In the genomic region with DNA sequence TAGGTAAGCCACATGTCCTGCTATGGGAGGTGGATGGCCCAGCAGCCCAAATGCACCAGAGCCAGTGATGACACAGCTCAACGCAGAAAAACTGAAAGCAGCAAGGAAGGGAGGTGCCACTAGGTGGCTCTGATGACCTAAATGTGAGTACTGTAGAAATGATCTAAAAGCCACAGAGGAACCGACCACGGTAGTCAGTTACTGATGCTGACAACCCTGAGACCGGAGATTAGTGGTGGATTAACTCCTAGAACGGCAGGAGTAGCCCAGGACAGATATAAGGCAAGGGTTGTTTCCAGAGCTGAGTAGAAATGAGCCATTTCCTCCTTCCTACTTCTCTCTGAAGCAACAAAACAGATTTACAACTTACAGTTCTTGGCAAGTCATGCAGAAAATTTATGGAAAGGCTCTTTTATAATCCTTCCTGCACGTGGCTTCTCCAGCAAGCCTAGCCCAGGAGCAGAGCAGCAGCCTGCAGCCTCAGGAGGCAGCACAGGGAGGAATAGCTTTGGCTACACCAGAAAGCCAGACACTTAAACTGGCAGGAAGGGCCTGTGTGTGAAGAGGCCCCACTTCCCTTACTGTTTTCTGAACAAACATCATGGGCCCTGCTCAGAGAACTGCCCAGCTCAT, we compare ENCODE assay signal across 1 cellular context.
A peak's percentile ranks its signal among the peaks of the same experiment; 100 is the strongest.
TF ChIP-seq lines count a peak whose summit lies in the region.

No MANE protein-coding gene starts in this region.

TF ChIP-seq in HepG2, 621 proteins besides CTCF, POLR2A, EP300 and RAD21 (continued from another document and continues in another):
- TF ChIP-seq, protein P1, sequence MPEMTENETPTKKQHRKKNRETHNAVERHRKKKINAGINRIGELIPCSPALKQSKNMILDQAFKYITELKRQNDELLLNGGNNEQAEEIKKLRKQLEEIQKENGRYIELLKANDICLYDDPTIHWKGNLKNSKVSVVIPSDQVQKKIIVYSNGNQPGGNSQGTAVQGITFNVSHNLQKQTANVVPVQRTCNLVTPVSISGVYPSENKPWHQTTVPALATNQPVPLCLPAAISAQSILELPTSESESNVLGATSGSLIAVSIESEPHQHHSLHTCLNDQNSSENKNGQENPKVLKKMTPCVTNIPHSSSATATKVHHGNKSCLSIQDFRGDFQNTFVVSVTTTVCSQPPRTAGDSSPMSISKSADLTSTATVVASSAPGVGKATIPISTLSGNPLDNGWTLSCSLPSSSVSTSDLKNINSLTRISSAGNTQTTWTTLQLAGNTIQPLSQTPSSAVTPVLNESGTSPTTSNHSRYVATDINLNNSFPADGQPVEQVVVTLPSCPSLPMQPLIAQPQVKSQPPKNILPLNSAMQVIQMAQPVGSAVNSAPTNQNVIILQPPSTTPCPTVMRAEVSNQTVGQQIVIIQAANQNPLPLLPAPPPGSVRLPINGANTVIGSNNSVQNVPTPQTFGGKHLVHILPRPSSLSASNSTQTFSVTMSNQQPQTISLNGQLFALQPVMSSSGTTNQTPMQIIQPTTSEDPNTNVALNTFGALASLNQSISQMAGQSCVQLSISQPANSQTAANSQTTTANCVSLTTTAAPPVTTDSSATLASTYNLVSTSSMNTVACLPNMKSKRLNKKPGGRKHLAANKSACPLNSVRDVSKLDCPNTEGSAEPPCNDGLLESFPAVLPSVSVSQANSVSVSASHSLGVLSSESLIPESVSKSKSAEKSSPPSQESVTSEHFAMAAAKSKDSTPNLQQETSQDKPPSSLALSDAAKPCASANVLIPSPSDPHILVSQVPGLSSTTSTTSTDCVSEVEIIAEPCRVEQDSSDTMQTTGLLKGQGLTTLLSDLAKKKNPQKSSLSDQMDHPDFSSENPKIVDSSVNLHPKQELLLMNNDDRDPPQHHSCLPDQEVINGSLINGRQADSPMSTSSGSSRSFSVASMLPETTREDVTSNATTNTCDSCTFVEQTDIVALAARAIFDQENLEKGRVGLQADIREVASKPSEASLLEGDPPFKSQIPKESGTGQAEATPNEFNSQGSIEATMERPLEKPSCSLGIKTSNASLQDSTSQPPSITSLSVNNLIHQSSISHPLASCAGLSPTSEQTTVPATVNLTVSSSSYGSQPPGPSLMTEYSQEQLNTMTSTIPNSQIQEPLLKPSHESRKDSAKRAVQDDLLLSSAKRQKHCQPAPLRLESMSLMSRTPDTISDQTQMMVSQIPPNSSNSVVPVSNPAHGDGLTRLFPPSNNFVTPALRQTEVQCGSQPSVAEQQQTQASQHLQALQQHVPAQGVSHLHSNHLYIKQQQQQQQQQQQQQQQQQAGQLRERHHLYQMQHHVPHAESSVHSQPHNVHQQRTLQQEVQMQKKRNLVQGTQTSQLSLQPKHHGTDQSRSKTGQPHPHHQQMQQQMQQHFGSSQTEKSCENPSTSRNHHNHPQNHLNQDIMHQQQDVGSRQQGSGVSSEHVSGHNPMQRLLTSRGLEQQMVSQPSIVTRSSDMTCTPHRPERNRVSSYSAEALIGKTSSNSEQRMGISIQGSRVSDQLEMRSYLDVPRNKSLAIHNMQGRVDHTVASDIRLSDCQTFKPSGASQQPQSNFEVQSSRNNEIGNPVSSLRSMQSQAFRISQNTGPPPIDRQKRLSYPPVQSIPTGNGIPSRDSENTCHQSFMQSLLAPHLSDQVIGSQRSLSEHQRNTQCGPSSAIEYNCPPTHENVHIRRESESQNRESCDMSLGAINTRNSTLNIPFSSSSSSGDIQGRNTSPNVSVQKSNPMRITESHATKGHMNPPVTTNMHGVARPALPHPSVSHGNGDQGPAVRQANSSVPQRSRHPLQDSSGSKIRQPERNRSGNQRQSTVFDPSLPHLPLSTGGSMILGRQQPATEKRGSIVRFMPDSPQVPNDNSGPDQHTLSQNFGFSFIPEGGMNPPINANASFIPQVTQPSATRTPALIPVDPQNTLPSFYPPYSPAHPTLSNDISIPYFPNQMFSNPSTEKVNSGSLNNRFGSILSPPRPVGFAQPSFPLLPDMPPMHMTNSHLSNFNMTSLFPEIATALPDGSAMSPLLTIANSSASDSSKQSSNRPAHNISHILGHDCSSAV (CRISPR knock-in tag; IDR thresholded peaks at IDR 0.05; ENCODE audit: borderline replicate concordance): no peak
- TF ChIP-seq ZSCAN31 (CRISPR knock-in tag; IDR thresholded peaks at IDR 0.05; ENCODE audit: low read depth) (peak; percentile 52; the same call in 1 of the 2 replicates), ZSCAN12 (CRISPR knock-in tag; IDR thresholded peaks at IDR 0.05) (no peak), STAG1 (CRISPR knock-in tag; IDR thresholded peaks at IDR 0.05) (peak; percentile 90), SALL2 (CRISPR knock-in tag; IDR thresholded peaks at IDR 0.05) (0 out of 2 replicates have a peak, but pooled peaks have one; percentile 46), HOXA7 (CRISPR knock-in tag; IDR thresholded peaks at IDR 0.05) (no peak), MAFF (IDR thresholded peaks at IDR 0.05; ENCODE audit: low read depth, low read length) (0 out of 2 replicates have a peak, but pooled peaks have one; percentile 8), ZNF263 (CRISPR knock-in tag; IDR thresholded peaks at IDR 0.05) (0 out of 2 replicates have a peak, but pooled peaks have one; percentile 21), ZFY (CRISPR knock-in tag; IDR thresholded peaks at IDR 0.05) (peak; percentile 24; the same call in 1 of the 2 replicates), CHCHD3 (CRISPR knock-in tag; IDR thresholded peaks at IDR 0.05) (no peak), RXRB (CRISPR knock-in tag; IDR thresholded peaks at IDR 0.05; ENCODE audit: borderline replicate concordance) (peak; percentile 26; the same call in 1 of the 2 replicates), ZKSCAN8 (CRISPR knock-in tag; IDR thresholded peaks at IDR 0.05; ENCODE audit: borderline replicate concordance) (no peak), XRCC5 (optimal IDR thresholded peaks at IDR 0.05; ENCODE audit: low read length) (peak; percentile 50), ZFX (CRISPR knock-in tag; IDR thresholded peaks at IDR 0.05; ENCODE audit: low read depth) (0 out of 2 replicates have a peak, but pooled peaks have one; percentile 16), ZNF747 (CRISPR knock-in tag; IDR thresholded peaks at IDR 0.05; ENCODE audit: borderline replicate concordance) (0 out of 2 replicates have a peak, but pooled peaks have one; percentile 44), FOXP1 (IDR thresholded peaks at IDR 0.05) (no peak), FOXP1 (CRISPR knock-in tag; IDR thresholded peaks at IDR 0.05) (peak; percentile 29; the same call in 1 of the 2 replicates), NFE2 (CRISPR knock-in tag; IDR thresholded peaks at IDR 0.05) (peak; percentile 27; the same call in 1 of the 2 replicates), ZNF337 (CRISPR knock-in tag; IDR thresholded peaks at IDR 0.05; ENCODE audit: borderline replicate concordance, low read depth) (peak; percentile 6; the same call in 1 of the 2 replicates)
- TF ChIP-seq, protein P2, sequence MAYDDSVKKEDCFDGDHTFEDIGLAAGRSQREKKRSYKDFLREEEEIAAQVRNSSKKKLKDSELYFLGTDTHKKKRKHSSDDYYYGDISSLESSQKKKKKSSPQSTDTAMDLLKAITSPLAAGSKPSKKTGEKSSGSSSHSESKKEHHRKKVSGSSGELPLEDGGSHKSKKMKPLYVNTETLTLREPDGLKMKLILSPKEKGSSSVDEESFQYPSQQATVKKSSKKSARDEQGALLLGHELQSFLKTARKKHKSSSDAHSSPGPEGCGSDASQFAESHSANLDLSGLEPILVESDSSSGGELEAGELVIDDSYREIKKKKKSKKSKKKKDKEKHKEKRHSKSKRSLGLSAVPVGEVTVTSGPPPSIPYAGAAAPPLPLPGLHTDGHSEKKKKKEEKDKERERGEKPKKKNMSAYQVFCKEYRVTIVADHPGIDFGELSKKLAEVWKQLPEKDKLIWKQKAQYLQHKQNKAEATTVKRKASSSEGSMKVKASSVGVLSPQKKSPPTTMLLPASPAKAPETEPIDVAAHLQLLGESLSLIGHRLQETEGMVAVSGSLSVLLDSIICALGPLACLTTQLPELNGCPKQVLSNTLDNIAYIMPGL (CRISPR knock-in tag; IDR thresholded peaks at IDR 0.05; ENCODE audit: borderline replicate concordance in 1 of 2, low read depth in 1 of 2): 0 out of 4 replicates have a peak, but pooled peaks have one; percentile 39 to 47
- TF ChIP-seq, protein P3, sequence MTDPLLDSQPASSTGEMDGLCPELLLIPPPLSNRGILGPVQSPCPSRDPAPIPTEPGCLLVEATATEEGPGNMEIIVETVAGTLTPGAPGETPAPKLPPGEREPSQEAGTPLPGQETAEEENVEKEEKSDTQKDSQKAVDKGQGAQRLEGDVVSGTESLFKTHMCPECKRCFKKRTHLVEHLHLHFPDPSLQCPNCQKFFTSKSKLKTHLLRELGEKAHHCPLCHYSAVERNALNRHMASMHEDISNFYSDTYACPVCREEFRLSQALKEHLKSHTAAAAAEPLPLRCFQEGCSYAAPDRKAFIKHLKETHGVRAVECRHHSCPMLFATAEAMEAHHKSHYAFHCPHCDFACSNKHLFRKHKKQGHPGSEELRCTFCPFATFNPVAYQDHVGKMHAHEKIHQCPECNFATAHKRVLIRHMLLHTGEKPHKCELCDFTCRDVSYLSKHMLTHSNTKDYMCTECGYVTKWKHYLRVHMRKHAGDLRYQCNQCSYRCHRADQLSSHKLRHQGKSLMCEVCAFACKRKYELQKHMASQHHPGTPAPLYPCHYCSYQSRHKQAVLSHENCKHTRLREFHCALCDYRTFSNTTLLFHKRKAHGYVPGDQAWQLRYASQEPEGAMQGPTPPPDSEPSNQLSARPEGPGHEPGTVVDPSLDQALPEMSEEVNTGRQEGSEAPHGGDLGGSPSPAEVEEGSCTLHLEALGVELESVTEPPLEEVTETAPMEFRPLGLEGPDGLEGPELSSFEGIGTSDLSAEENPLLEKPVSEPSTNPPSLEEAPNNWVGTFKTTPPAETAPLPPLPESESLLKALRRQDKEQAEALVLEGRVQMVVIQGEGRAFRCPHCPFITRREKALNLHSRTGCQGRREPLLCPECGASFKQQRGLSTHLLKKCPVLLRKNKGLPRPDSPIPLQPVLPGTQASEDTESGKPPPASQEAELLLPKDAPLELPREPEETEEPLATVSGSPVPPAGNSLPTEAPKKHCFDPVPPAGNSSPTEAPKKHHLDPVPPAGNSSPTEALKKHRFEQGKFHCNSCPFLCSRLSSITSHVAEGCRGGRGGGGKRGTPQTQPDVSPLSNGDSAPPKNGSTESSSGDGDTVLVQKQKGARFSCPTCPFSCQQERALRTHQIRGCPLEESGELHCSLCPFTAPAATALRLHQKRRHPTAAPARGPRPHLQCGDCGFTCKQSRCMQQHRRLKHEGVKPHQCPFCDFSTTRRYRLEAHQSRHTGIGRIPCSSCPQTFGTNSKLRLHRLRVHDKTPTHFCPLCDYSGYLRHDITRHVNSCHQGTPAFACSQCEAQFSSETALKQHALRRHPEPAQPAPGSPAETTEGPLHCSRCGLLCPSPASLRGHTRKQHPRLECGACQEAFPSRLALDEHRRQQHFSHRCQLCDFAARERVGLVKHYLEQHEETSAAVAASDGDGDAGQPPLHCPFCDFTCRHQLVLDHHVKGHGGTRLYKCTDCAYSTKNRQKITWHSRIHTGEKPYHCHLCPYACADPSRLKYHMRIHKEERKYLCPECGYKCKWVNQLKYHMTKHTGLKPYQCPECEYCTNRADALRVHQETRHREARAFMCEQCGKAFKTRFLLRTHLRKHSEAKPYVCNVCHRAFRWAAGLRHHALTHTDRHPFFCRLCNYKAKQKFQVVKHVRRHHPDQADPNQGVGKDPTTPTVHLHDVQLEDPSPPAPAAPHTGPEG (CRISPR knock-in tag; IDR thresholded peaks at IDR 0.05): 0 out of 2 replicates have a peak, but pooled peaks have one; percentile 45
- TF ChIP-seq, protein P4, sequence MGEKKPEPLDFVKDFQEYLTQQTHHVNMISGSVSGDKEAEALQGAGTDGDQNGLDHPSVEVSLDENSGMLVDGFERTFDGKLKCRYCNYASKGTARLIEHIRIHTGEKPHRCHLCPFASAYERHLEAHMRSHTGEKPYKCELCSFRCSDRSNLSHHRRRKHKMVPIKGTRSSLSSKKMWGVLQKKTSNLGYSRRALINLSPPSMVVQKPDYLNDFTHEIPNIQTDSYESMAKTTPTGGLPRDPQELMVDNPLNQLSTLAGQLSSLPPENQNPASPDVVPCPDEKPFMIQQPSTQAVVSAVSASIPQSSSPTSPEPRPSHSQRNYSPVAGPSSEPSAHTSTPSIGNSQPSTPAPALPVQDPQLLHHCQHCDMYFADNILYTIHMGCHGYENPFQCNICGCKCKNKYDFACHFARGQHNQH (CRISPR knock-in tag; IDR thresholded peaks at IDR 0.05): peak; percentile 29; the same call in 1 of the 2 replicates
- TF ChIP-seq, protein P5, sequence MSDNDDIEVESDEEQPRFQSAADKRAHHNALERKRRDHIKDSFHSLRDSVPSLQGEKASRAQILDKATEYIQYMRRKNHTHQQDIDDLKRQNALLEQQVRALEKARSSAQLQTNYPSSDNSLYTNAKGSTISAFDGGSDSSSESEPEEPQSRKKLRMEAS (IDR thresholded peaks at IDR 0.05): 0 out of 2 replicates have a peak, but pooled peaks have one; percentile 9
- TF ChIP-seq, protein P6, sequence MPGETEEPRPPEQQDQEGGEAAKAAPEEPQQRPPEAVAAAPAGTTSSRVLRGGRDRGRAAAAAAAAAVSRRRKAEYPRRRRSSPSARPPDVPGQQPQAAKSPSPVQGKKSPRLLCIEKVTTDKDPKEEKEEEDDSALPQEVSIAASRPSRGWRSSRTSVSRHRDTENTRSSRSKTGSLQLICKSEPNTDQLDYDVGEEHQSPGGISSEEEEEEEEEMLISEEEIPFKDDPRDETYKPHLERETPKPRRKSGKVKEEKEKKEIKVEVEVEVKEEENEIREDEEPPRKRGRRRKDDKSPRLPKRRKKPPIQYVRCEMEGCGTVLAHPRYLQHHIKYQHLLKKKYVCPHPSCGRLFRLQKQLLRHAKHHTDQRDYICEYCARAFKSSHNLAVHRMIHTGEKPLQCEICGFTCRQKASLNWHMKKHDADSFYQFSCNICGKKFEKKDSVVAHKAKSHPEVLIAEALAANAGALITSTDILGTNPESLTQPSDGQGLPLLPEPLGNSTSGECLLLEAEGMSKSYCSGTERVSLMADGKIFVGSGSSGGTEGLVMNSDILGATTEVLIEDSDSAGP (CRISPR knock-in tag; IDR thresholded peaks at IDR 0.05; ENCODE audit: borderline replicate concordance): peak; percentile 44; the same call in 1 of the 2 replicates
- TF ChIP-seq, protein P7, sequence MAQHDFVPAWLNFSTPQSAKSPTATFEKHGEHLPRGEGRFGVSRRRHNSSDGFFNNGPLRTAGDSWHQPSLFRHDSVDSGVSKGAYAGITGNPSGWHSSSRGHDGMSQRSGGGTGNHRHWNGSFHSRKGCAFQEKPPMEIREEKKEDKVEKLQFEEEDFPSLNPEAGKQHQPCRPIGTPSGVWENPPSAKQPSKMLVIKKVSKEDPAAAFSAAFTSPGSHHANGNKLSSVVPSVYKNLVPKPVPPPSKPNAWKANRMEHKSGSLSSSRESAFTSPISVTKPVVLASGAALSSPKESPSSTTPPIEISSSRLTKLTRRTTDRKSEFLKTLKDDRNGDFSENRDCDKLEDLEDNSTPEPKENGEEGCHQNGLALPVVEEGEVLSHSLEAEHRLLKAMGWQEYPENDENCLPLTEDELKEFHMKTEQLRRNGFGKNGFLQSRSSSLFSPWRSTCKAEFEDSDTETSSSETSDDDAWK (CRISPR knock-in tag; IDR thresholded peaks at IDR 0.05): no peak
